Comparison of ENCODE assay signal across 18 cellular contexts in the genomic region with DNA sequence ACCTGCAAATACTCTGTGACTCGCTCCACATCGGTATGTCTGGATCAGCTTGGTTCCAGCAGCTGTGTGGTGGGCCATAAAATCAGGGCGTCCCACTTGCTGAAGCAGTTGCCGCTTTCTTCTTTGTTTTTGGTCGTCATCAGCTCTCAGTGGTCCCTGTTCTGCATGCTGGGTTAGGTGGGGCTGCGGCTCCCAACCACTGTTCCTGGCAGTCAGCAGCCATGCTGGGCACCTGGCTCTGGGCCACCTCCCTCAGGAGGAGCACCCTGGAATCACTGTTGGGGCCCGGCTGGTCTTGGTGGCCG. TPM values are rescaled to one million over a fixed set of nuclear protein-coding genes. Genes with fewer than 3 reads are reported as not detected.
A peak's percentile ranks its signal among the peaks of the same experiment; 100 is the strongest.
DNase-seq lines count a peak whose midpoint lies in the region; ATAC-seq, FAIRE-seq and TF ChIP-seq lines count a peak whose summit lies in the region.
"Had no signal": no experiment of that assay in that cellular context is flagged by ENCODE, and none has a peak within 500 bp of the region (broad histone marks: within the 10 kb centered on the region; RNA-seq: fewer than 3 reads in every experiment).

No MANE protein-coding gene starts in this region.

- intact Hi-C loops in CD4-positive, alpha-beta T cell (cut with DNase I, micrococcal nuclease), result no loop called here
- intact Hi-C loops in CD4-positive, alpha-beta memory T cell (cut with micrococcal nuclease), result no loop called here
- intact Hi-C loops in kidney (cut with DNase I), result no loop called here

- peaks cover 66% of the 10 kb centered on the region for H4K20me1 ChIP-seq in osteoblast (ENCODE audit: insufficient read depth, low read length)

- no peak overlapping the region for H3K4me3 Mint-ChIP-seq in CD4-positive, alpha-beta T cell
- H3K4me3 Mint-ChIP-seq in CD4-positive, alpha-beta memory T cell, result no peak overlapping the region
- H3K4me3 Mint-ChIP-seq in activated naive CD8-positive, alpha-beta T cell treated with anti-CD3 and anti-CD28 coated beads, Interleukin-2, amount 50 U/mL, for 24 hours, result no peak overlapping the region

- ATAC-seq in CD4-positive, alpha-beta T cell (ENCODE audit: poor library complexity), result no peak
- ATAC-seq in activated naive CD8-positive, alpha-beta T cell treated with anti-CD3 and anti-CD28 coated beads, Interleukin-2, amount 50 U/mL, for 24 hours, result no peak

- H3K4me3 ChIP-seq in CD4-positive, alpha-beta memory T cell (ENCODE audit: low read length in 2 of 2), result no peak overlapping the region
- H3K4me3 ChIP-seq in osteoblast (ENCODE audit: insufficient read depth, low read length) (no peak overlapping the region), kidney (ENCODE audit: low read length in 2 of 2) (no peak overlapping the region)

- peak overlapping the region; percentile 84 for H3K27ac Mint-ChIP-seq in CD4-positive, alpha-beta T cell
- peak overlapping the region in 4 of 7 donors; percentile 41 to 81 (median 50) for H3K27ac Mint-ChIP-seq in CD4-positive, alpha-beta memory T cell
- peak overlapping the region; percentile 55 for H3K27ac Mint-ChIP-seq in activated naive CD8-positive, alpha-beta T cell treated with anti-CD3 and anti-CD28 coated beads, Interleukin-2, amount 50 U/mL, for 24 hours

- no peak overlapping the region for H3K27ac ChIP-seq in CD4-positive, alpha-beta T cell (ENCODE audit: low read depth, low read length)
- no peak overlapping the region for H3K27ac ChIP-seq in CD4-positive, alpha-beta memory T cell (ENCODE audit: low read depth, low read length)
- no peak overlapping the region for H3K27ac ChIP-seq in osteoblast (ENCODE audit: low read depth, low read length)
- no peak overlapping the region for H3K27ac ChIP-seq in kidney (ENCODE audit: low read depth in 2 of 2, low read length in 2 of 2)
- H3K27ac ChIP-seq: HL-60 had no signal

- H3K27me3 ChIP-seq in CD4-positive, alpha-beta T cell (ENCODE audit: control insufficient read depth, insufficient read depth, low read length), result no peaks in the 10 kb centered on the region
- no peaks in the 10 kb centered on the region for H3K27me3 ChIP-seq in CD4-positive, alpha-beta memory T cell (ENCODE audit: insufficient read depth, low read length)
- H3K27me3 ChIP-seq in osteoblast (ENCODE audit: insufficient read depth, low read length), result no peaks in the 10 kb centered on the region

- no peak for TF ChIP-seq CTCF in CD4-positive, alpha-beta T cell (IDR thresholded peaks at IDR 0.05)
- TF ChIP-seq CTCF in osteoblast (IDR thresholded peaks at IDR 0.05; ENCODE audit: extremely low read depth, low read depth, low read length) (no peak), kidney (IDR thresholded peaks at IDR 0.05; ENCODE audit: borderline replicate concordance, extremely low read depth, insufficient read depth) (no peak)

- peaks cover 22% of the 10 kb centered on the region for H3K4me1 ChIP-seq in CD4-positive, alpha-beta memory T cell (ENCODE audit: insufficient read depth, low read length)
- H3K4me1 ChIP-seq in osteoblast (ENCODE audit: insufficient read depth, low read length) (peaks cover 6% of the 10 kb centered on the region), kidney (ENCODE audit: control insufficient read depth in 1 of 2, insufficient read depth in 1 of 2, low read depth in 1 of 2, low read length in 2 of 2) (peaks cover under 1 to 9% of the 10 kb centered on the region in 2 donors)

- peaks cover 41% of the 10 kb centered on the region for H3K36me3 Mint-ChIP-seq in CD4-positive, alpha-beta T cell (ENCODE audit: low read depth)
- peaks cover 10 to 34% of the 10 kb centered on the region in 2 donors for H3K36me3 Mint-ChIP-seq in CD4-positive, alpha-beta memory T cell
- H3K36me3 Mint-ChIP-seq in activated naive CD8-positive, alpha-beta T cell treated with anti-CD3 and anti-CD28 coated beads, Interleukin-2, amount 50 U/mL, for 24 hours (ENCODE audit: low read depth), result peaks cover 8% of the 10 kb centered on the region

- H3K4me2 ChIP-seq in osteoblast (ENCODE audit: insufficient read depth, low read length), result no peak overlapping the region

- H3K4me1 Mint-ChIP-seq in CD4-positive, alpha-beta T cell (ENCODE audit: low read depth), result peaks cover 47% of the 10 kb centered on the region
- H3K4me1 Mint-ChIP-seq in CD4-positive, alpha-beta memory T cell, result peaks cover 14 to 35% (median 20%) of the 10 kb centered on the region in 4 donors
- H3K4me1 Mint-ChIP-seq in activated naive CD8-positive, alpha-beta T cell treated with anti-CD3 and anti-CD28 coated beads, Interleukin-2, amount 50 U/mL, for 24 hours, result peaks cover 32% of the 10 kb centered on the region

- H3K9me3 ChIP-seq in CD4-positive, alpha-beta T cell (ENCODE audit: control insufficient read depth, low read length), result no peaks in the 10 kb centered on the region
- no peaks in the 10 kb centered on the region for H3K9me3 ChIP-seq in CD4-positive, alpha-beta memory T cell (ENCODE audit: control insufficient read depth in 1 of 2, low read length in 2 of 2)
- no peaks in the 10 kb centered on the region for H3K9me3 ChIP-seq in osteoblast (ENCODE audit: low read depth, low read length)
- H3K9me3 ChIP-seq in kidney (ENCODE audit: control insufficient read depth in 1 of 2, low read length in 2 of 2), result no peaks in the 10 kb centered on the region

- H3K79me2 ChIP-seq in osteoblast (ENCODE audit: insufficient read depth, low read length), result peaks cover 77% of the 10 kb centered on the region

- POLR2A ChIA-PET in CD4-positive, alpha-beta T cell (lab: Charles Lee), result no interaction called here
- POLR2A ChIA-PET in CD4-positive, alpha-beta memory T cell (lab: Charles Lee; ENCODE audit: partially characterized antibody), result no interaction called here

- no peaks in the 10 kb centered on the region for H3K27me3 Mint-ChIP-seq in CD4-positive, alpha-beta T cell
- no peaks in the 10 kb centered on the region for H3K27me3 Mint-ChIP-seq in CD4-positive, alpha-beta memory T cell
- no peaks in the 10 kb centered on the region for H3K27me3 Mint-ChIP-seq in activated naive CD8-positive, alpha-beta T cell treated with anti-CD3 and anti-CD28 coated beads, Interleukin-2, amount 50 U/mL, for 24 hours

- no peak for FAIRE-seq in kidney (lab: Jason Lieb, UNC)
- FAIRE-seq: H1, HTR-8/SVneo, RCC 7860 had no signal

- H3K9ac ChIP-seq in kidney (ENCODE audit: low read length in 2 of 2), result no peak overlapping the region

- no peak for DNase-seq in CD4-positive, alpha-beta T cell
- DNase-seq in CD4-positive, alpha-beta memory T cell, result no peak
- DNase-seq in activated naive CD8-positive, alpha-beta T cell treated with anti-CD3 and anti-CD28 coated beads, Interleukin-2, amount 50 U/mL, for 24 hours, result no peak
- DNase-seq in osteoblast (ENCODE audit: insufficient read length, low spot score, missing footprints) (peak; percentile 77), HuH-7.5 (ENCODE audit: low spot score) (no peak), NCI-H1417 (lab: John Stamatoyannopoulos, UW) (no peak), kidney (no peak)
- DNase-seq: Calu3, DMS53, NCI-H1105 treated with DMSO at 0.1 percent for 48 hours, NCI-H187 treated with DMSO at 0.1 percent for 48 hours, NCI-H345, NCI-H526, SHP77 treated with DMSO at 0.1 percent for 48 hours had no signal

- H3K9me3 Mint-ChIP-seq in CD4-positive, alpha-beta T cell, result no peaks in the 10 kb centered on the region
- H3K9me3 Mint-ChIP-seq in CD4-positive, alpha-beta memory T cell, result no peaks in the 10 kb centered on the region
- no peaks in the 10 kb centered on the region for H3K9me3 Mint-ChIP-seq in activated naive CD8-positive, alpha-beta T cell treated with anti-CD3 and anti-CD28 coated beads, Interleukin-2, amount 50 U/mL, for 24 hours

- peaks cover 4% of the 10 kb centered on the region for H3K36me3 ChIP-seq in CD4-positive, alpha-beta memory T cell (ENCODE audit: insufficient read depth, low read length)
- H3K36me3 ChIP-seq in osteoblast (ENCODE audit: insufficient read depth, low read length) (peaks cover 25% of the 10 kb centered on the region), kidney (ENCODE audit: control insufficient read depth in 1 of 2, insufficient read depth in 2 of 2, low read length in 2 of 2) (peaks cover under 1 to 3% of the 10 kb centered on the region in 2 donors)

- H2AFZ ChIP-seq in osteoblast (ENCODE audit: low read length), result no peak overlapping the region

- CTCF ChIA-PET in CD4-positive, alpha-beta T cell (lab: Charles Lee), result no interaction called here
- CTCF ChIA-PET in CD4-positive, alpha-beta memory T cell (lab: Charles Lee; ENCODE audit: partially characterized antibody), result no interaction called here

RNA-seq across cellular contexts. Expression of gene MGRN1, which starts 23.0 kb away (rescaled TPM):
- total RNA-seq in CD4-positive, alpha-beta T cell, result 10 to 100 TPM; 45.9 to 48.6 TPM
- 10 to 100 TPM; 62.2 to 64.1 TPM for total RNA-seq in CD4-positive, alpha-beta memory T cell
- 1 to 10 TPM; 1.2 to 7.7 TPM for polyA plus RNA-seq in CD4-positive, alpha-beta memory T cell
- 41.5 and 46.7 TPM in 2 replicates for total RNA-seq in osteoblast
- total RNA-seq in kidney, result 90.8 TPM
- polyA plus RNA-seq in kidney (ENCODE audit: insufficient read depth, low read depth, low replicate concordance), result 19.7 TPM

RNA-seq across cellular contexts. Expression of gene UBALD1, which starts 32.9 kb away (rescaled TPM):
- 10 to 100 TPM; 17.5 to 19.3 TPM for total RNA-seq in CD4-positive, alpha-beta T cell
- total RNA-seq in CD4-positive, alpha-beta memory T cell, result 10 to 100 TPM; 30.1 to 41.0 TPM
- 1 to 10 TPM; 2.4 to 4.8 TPM for polyA plus RNA-seq in CD4-positive, alpha-beta memory T cell
- total RNA-seq in osteoblast (6.2 and 9.4 TPM in 2 replicates), kidney (38.3 TPM)
- polyA plus RNA-seq in kidney (ENCODE audit: insufficient read depth, low read depth, low replicate concordance), result 31.8 TPM

RNA-seq across cellular contexts. Expression of gene NUDT16L1, which starts 45.7 kb away (rescaled TPM):
- 10 to 100 TPM; 75.2 to 78.9 TPM for total RNA-seq in CD4-positive, alpha-beta T cell
- total RNA-seq in CD4-positive, alpha-beta memory T cell, result 10 to 100 TPM; 52.4 to 53.7 TPM
- 100 to 1,000 TPM in 1 of 2 donors, 10 to 100 TPM in 1; 80.1 to 125 TPM for polyA plus RNA-seq in CD4-positive, alpha-beta memory T cell
- total RNA-seq in osteoblast (15.0 and 18.1 TPM in 2 replicates), kidney (30.6 TPM)
- 69.4 TPM for polyA plus RNA-seq in kidney (ENCODE audit: insufficient read depth, low read depth, low replicate concordance)
